1 cellular context compared by ENCODE assay signal in the genomic region with DNA sequence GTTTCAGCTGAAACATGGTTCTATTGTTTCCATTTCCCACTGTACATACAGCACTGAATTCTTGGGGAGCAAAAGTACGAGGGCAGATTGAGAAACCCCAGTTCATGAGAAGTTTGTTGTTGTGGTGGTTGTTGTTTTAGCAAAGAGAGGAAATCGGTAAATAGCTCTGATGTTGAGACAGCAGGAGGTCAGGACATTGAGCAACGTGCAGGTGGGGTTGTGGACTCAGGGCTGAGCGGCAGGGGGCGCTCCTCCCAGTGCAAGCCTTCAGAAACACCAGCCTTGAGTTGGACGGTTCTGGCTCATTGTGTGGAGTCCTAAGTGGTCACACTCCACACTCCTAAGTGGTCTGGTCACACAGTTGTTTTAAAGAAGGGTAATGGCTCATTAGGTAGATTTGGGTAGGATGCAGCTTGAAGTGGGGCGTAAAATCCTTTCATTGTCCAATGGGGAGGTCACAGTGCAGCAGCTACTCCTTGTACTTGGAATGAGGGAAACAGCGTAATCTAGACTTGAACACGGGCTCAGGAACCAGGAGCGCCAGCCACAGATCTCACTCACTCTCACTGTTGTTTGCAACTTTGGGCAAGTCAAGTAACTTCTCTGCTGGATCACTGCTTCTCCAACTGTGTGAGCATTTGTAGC.
TF ChIP-seq lines count a peak whose summit lies in the region.

No MANE protein-coding gene starts in this region.

TF ChIP-seq in HepG2, 621 proteins besides CTCF, POLR2A, EP300 and RAD21 (continued from another document and continues in another):
- peak; percentile 85 for TF ChIP-seq FOXP4 (CRISPR knock-in tag; IDR thresholded peaks at IDR 0.05)
- TF ChIP-seq REST (IDR thresholded peaks at IDR 0.05; ENCODE audit: borderline replicate concordance in 1 of 2, low read depth in 1 of 2, low read length in 2 of 2), result no peak
- TF ChIP-seq ZNF75D (CRISPR knock-in tag; IDR thresholded peaks at IDR 0.05; ENCODE audit: borderline replicate concordance), result no peak
- TF ChIP-seq NFRKB (IDR thresholded peaks at IDR 0.05), result no peak
- no peak for TF ChIP-seq GLI4 (CRISPR knock-in tag; IDR thresholded peaks at IDR 0.05; ENCODE audit: borderline replicate concordance)
- TF ChIP-seq NONO (IDR thresholded peaks at IDR 0.05), result no peak
- TF ChIP-seq NONO (CRISPR knock-in tag; conservative IDR thresholded peaks at IDR 0.05), result no peak
- no peak for TF ChIP-seq ZNF598 (CRISPR knock-in tag; IDR thresholded peaks at IDR 0.05; ENCODE audit: borderline replicate concordance)
- no peak for TF ChIP-seq ZNF552 (CRISPR knock-in tag; IDR thresholded peaks at IDR 0.05; ENCODE audit: borderline replicate concordance)
- TF ChIP-seq, protein P1, sequence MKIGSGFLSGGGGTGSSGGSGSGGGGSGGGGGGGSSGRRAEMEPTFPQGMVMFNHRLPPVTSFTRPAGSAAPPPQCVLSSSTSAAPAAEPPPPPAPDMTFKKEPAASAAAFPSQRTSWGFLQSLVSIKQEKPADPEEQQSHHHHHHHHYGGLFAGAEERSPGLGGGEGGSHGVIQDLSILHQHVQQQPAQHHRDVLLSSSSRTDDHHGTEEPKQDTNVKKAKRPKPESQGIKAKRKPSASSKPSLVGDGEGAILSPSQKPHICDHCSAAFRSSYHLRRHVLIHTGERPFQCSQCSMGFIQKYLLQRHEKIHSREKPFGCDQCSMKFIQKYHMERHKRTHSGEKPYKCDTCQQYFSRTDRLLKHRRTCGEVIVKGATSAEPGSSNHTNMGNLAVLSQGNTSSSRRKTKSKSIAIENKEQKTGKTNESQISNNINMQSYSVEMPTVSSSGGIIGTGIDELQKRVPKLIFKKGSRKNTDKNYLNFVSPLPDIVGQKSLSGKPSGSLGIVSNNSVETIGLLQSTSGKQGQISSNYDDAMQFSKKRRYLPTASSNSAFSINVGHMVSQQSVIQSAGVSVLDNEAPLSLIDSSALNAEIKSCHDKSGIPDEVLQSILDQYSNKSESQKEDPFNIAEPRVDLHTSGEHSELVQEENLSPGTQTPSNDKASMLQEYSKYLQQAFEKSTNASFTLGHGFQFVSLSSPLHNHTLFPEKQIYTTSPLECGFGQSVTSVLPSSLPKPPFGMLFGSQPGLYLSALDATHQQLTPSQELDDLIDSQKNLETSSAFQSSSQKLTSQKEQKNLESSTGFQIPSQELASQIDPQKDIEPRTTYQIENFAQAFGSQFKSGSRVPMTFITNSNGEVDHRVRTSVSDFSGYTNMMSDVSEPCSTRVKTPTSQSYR (CRISPR knock-in tag; IDR thresholded peaks at IDR 0.05; ENCODE audit: borderline replicate concordance), result no peak
- no peak for TF ChIP-seq ZKSCAN5 (CRISPR knock-in tag; IDR thresholded peaks at IDR 0.05)
- TF ChIP-seq ZNF556 (CRISPR knock-in tag; IDR thresholded peaks at IDR 0.05; ENCODE audit: borderline replicate concordance), result no peak
- TF ChIP-seq, protein P2, sequence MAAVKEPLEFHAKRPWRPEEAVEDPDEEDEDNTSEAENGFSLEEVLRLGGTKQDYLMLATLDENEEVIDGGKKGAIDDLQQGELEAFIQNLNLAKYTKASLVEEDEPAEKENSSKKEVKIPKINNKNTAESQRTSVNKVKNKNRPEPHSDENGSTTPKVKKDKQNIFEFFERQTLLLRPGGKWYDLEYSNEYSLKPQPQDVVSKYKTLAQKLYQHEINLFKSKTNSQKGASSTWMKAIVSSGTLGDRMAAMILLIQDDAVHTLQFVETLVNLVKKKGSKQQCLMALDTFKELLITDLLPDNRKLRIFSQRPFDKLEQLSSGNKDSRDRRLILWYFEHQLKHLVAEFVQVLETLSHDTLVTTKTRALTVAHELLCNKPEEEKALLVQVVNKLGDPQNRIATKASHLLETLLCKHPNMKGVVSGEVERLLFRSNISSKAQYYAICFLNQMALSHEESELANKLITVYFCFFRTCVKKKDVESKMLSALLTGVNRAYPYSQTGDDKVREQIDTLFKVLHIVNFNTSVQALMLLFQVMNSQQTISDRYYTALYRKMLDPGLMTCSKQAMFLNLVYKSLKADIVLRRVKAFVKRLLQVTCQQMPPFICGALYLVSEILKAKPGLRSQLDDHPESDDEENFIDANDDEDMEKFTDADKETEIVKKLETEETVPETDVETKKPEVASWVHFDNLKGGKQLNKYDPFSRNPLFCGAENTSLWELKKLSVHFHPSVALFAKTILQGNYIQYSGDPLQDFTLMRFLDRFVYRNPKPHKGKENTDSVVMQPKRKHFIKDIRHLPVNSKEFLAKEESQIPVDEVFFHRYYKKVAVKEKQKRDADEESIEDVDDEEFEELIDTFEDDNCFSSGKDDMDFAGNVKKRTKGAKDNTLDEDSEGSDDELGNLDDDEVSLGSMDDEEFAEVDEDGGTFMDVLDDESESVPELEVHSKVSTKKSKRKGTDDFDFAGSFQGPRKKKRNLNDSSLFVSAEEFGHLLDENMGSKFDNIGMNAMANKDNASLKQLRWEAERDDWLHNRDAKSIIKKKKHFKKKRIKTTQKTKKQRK (IDR thresholded peaks at IDR 0.05; ENCODE audit: low read length), result no peak
- TF ChIP-seq ZNF83 (CRISPR knock-in tag; IDR thresholded peaks at IDR 0.05; ENCODE audit: borderline replicate concordance), result no peak
- no peak for TF ChIP-seq BRF2 (CRISPR knock-in tag; IDR thresholded peaks at IDR 0.05)
- no peak for TF ChIP-seq ZNF160 (CRISPR knock-in tag; IDR thresholded peaks at IDR 0.05)
- no peak for TF ChIP-seq ZSCAN20 (CRISPR knock-in tag; IDR thresholded peaks at IDR 0.05; ENCODE audit: borderline replicate concordance)
- TF ChIP-seq, protein P3, sequence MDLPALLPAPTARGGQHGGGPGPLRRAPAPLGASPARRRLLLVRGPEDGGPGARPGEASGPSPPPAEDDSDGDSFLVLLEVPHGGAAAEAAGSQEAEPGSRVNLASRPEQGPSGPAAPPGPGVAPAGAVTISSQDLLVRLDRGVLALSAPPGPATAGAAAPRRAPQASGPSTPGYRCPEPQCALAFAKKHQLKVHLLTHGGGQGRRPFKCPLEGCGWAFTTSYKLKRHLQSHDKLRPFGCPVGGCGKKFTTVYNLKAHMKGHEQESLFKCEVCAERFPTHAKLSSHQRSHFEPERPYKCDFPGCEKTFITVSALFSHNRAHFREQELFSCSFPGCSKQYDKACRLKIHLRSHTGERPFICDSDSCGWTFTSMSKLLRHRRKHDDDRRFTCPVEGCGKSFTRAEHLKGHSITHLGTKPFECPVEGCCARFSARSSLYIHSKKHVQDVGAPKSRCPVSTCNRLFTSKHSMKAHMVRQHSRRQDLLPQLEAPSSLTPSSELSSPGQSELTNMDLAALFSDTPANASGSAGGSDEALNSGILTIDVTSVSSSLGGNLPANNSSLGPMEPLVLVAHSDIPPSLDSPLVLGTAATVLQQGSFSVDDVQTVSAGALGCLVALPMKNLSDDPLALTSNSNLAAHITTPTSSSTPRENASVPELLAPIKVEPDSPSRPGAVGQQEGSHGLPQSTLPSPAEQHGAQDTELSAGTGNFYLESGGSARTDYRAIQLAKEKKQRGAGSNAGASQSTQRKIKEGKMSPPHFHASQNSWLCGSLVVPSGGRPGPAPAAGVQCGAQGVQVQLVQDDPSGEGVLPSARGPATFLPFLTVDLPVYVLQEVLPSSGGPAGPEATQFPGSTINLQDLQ (CRISPR knock-in tag; IDR thresholded peaks at IDR 0.05), result no peak
- peak; percentile 93 for TF ChIP-seq CEBPB (IDR thresholded peaks at IDR 0.05; ENCODE audit: borderline replicate concordance, low read depth, low read length)
- no peak for TF ChIP-seq ZNF30 (CRISPR knock-in tag; IDR thresholded peaks at IDR 0.05)
- TF ChIP-seq ZBTB33 (CRISPR knock-in tag; IDR thresholded peaks at IDR 0.05), result peak; percentile 24; the same call in 1 of the 2 replicates
- no peak for TF ChIP-seq ZBTB38 (CRISPR knock-in tag; IDR thresholded peaks at IDR 0.05)
- TF ChIP-seq ARID4A (CRISPR knock-in tag; IDR thresholded peaks at IDR 0.05; ENCODE audit: borderline replicate concordance), result no peak
- no peak for TF ChIP-seq KLF12 (CRISPR knock-in tag; IDR thresholded peaks at IDR 0.05; ENCODE audit: borderline replicate concordance)
- TF ChIP-seq MIER3 (CRISPR knock-in tag; IDR thresholded peaks at IDR 0.05; ENCODE audit: borderline replicate concordance), result no peak
